ENCODE assay signal across 7 cellular contexts in genomic region chr15:84716036-84716732, GRCh38. TPM values are rescaled to one million over a fixed set of nuclear protein-coding genes. Genes with fewer than 3 reads are reported as not detected.
DNase-seq lines count a peak whose midpoint lies in the region; ATAC-seq and TF ChIP-seq lines count a peak whose summit lies in the region.

TSS of gene SEC11A (minus strand) at chr15:84716139. CDS start at chr15:84716075, 64 bp downstream.

- H2AFZ ChIP-seq in hepatocyte: peak within 1 kb of the TSS; percentile 90

- peaks cover 17% of the 10 kb centered on the region for H3K4me1 ChIP-seq in hepatocyte (ENCODE audit: insufficient read depth)

- H3K36me3 ChIP-seq in hepatocyte (replicated peaks; ENCODE audit: insufficient read depth, low read depth): no peaks in the 10 kb centered on the region

- WGBS in hepatocyte (ENCODE audit: low lambda C conversion rate, missing lambda C conversion rate): under 1% methylated on average over 54 of the region's 57 CpGs

- peaks cover 51% of the 10 kb centered on the region for H3K79me2 ChIP-seq in hepatocyte

- H3K9me3 ChIP-seq in hepatocyte (ENCODE audit: low read depth): no peaks in the 10 kb centered on the region

- H4K20me1 ChIP-seq in hepatocyte (ENCODE audit: insufficient read depth, poor library complexity, severe bottlenecking): peaks cover 25% of the 10 kb centered on the region

- H3K27me3 ChIP-seq in hepatocyte: no peaks in the 10 kb centered on the region

- peak; percentile 91 for TF ChIP-seq POLR2A in GM18505 (IDR thresholded peaks at IDR 0.05; ENCODE audit: borderline replicate concordance, extremely low read depth, insufficient read depth, insufficient read length)

- H3K4me3 ChIP-seq in astrocyte of the cerebellum (ENCODE audit: low read depth, low read length): peak within 1 kb of the TSS; percentile 77
- H3K4me3 ChIP-seq in hepatocyte: peak within 1 kb of the TSS; percentile 76

- H3K4me2 ChIP-seq in hepatocyte: peak within 1 kb of the TSS; percentile 86

- in situ Hi-C loops in astrocyte of the cerebellum (cut with HindIII; ENCODE audit: low sequenced_read_pairs): no loop called here

- no peaks in the 10 kb centered on the region for H3K9me2 ChIP-seq in hepatocyte (replicated peaks; ENCODE audit: insufficient read depth)

- ATAC-seq in GM18505 (IDR thresholded peaks at IDR 0.05; ENCODE audit: unreplicated experiment) (peak; percentile 96), HG02973 (IDR thresholded peaks at IDR 0.05; ENCODE audit: unreplicated experiment) (peak; percentile 92)

- TF ChIP-seq CTCF in astrocyte of the cerebellum (IDR thresholded peaks at IDR 0.05; ENCODE audit: low read depth, low read length, missing control alignments) (no peak), hepatocyte (IDR thresholded peaks at IDR 0.05; ENCODE audit: poor library complexity) (no peak)

- peak within 1 kb of the TSS; percentile 96 for H3K27ac ChIP-seq in hepatocyte

- peak; percentile 66 for DNase-seq in NCI-H2029 (lab: John Stamatoyannopoulos, UW)
- DNase-seq in T-helper 22 cell (ENCODE audit: low read depth): peak; percentile 83
- peak; percentile 68 for DNase-seq in astrocyte of the cerebellum (ENCODE audit: low read depth)
- DNase-seq in hepatocyte (ENCODE audit: low spot score): peak; percentile 96
- peak; percentile 91 for DNase-seq in renal cortical epithelial cell (ENCODE audit: low read depth)

RNA-seq across cellular contexts. Expression of gene SEC11A, which starts in this region (rescaled TPM):
- total RNA-seq in hepatocyte (271 and 295 TPM in 2 replicates), renal cortical epithelial cell (291 and 378 TPM in 2 replicates)
- 198 and 218 TPM in 2 replicates for polyA plus RNA-seq in hepatocyte

Comparison
In these comparisons a context has a peak if more than half of its experiments do, and no peak if none do; other contexts are left out.
1. Peak in every context shown above with its lines: DNase-seq, ATAC-seq, H3K4me3 ChIP-seq and H3K27ac ChIP-seq.